Comparison of ENCODE assay signal across 9 cellular contexts in the genomic region with DNA sequence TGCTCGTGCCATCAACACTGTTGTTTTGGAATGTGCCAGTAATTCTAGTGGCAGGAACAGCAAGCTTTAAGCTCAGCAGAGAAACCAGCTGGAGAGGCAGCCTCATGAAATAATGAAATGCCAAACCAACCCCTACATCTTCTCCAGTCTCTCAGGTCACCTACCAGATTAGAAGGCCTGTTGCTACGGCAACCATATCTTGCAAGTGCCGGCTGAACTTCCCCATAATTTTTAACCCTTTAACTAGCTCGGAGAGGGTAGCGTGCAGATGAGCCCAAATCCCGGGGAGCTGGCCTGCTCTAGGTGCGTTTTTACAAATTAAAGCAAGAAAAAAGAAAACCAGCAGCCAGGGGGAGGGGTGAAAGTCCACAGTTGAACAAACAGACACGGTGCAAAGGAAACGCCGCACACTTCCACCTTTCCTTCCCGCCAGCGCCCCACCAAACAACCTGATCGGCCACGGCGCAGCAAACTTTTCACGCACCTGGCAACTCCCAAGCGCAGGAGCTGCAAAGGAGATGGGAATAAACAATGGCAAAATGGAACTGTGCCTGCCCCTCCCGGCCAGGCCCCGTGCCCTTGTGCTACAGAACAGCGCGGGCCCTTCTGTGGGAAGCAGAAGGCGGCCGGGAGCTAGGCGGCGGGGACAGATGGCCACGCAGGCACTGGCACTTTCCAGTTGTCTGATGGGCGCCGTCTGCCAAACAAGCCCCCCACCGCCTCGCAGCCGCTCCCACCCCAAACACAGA. TPM values are rescaled to one million over a fixed set of nuclear protein-coding genes. Genes with fewer than 3 reads are reported as not detected.
DNase-seq lines count a peak whose midpoint lies in the region; ATAC-seq and TF ChIP-seq lines count a peak whose summit lies in the region.
"Had no signal": no experiment of that assay in that cellular context is flagged by ENCODE, and none has a peak within 500 bp of the region (broad histone marks: within the 10 kb centered on the region; RNA-seq: fewer than 3 reads in every experiment).

No MANE protein-coding gene starts in this region.

- no peak overlapping the region for H4K12ac ChIP-seq in trophoblast cell (ENCODE audit: low read depth, low read length)

- H2AK5ac ChIP-seq in trophoblast cell (ENCODE audit: low read length): no peak overlapping the region

- H3K4me2 ChIP-seq in trophoblast cell (ENCODE audit: low read length): no peak overlapping the region

- H3K9ac ChIP-seq in trophoblast cell (ENCODE audit: low read length): no peak overlapping the region

- no peak for TF ChIP-seq POLR2A in NB4 (IDR thresholded peaks at IDR 0.05; ENCODE audit: extremely low read depth, insufficient read length)

- no peak for ATAC-seq in HG03095 (IDR thresholded peaks at IDR 0.05; ENCODE audit: unreplicated experiment)

- H3K27ac ChIP-seq in trophoblast cell (ENCODE audit: low read depth, low read length): no peak overlapping the region

- H3K9me3 ChIP-seq in trophoblast cell (ENCODE audit: insufficient read depth, low read depth, low read length): peaks cover 1% of the 10 kb centered on the region

- H2AFZ ChIP-seq in trophoblast cell (ENCODE audit: insufficient read depth, low read length, poor library complexity): peak overlapping the region; percentile 18

- H3K4me3 ChIP-seq in NB4 (ENCODE audit: low read depth, low read length) (no peak overlapping the region), trophoblast cell (ENCODE audit: low read depth, low read length) (no peak overlapping the region)

- DNase-seq in NCI-H1105 treated with DMSO at 0.1 percent for 48 hours (lab: John Stamatoyannopoulos, UW): peak; percentile 7
- no peak for DNase-seq in NCI-H1105 (lab: John Stamatoyannopoulos, UW)
- peak; percentile 74 for DNase-seq in NB4 (ENCODE audit: low read depth)
- DNase-seq in cerebellar cortex (ENCODE audit: low spot score): peak; percentile 87
- no peak for DNase-seq in trophoblast cell
- no peak for DNase-seq in epidermal melanocyte (ENCODE audit: insufficient read length, low spot score)
- DNase-seq in NCI-H2081 treated with DMSO at 0.1 percent for 48 hours (lab: John Stamatoyannopoulos, UW): no peak
- DNase-seq: 8988T had no signal

- no peak overlapping the region for H4K8ac ChIP-seq in trophoblast cell (ENCODE audit: low read depth, low read length)

- H3K4ac ChIP-seq in trophoblast cell (ENCODE audit: low read depth, low read length): peak overlapping the region; percentile 9

- peaks cover 1% of the 10 kb centered on the region for H3K79me2 ChIP-seq in trophoblast cell (ENCODE audit: control insufficient read depth, insufficient read depth, low read length, poor library complexity)

- H2BK120ac ChIP-seq in trophoblast cell (ENCODE audit: insufficient read depth, low read length, poor library complexity): no peak overlapping the region

- no peak for TF ChIP-seq CTCF in NB4 (IDR thresholded peaks at IDR 0.05; ENCODE audit: low read depth, low read length)

- no CpG with 5 or more reads among the region's 31 CpGs for WGBS in trophoblast cell (ENCODE audit: extremely low coverage, insufficient coverage, insufficient read length)

- peaks cover 18 to 24% of the 10 kb centered on the region in 2 experiments for H3K36me3 ChIP-seq in trophoblast cell (ENCODE audit: control insufficient read depth in 1 of 2, insufficient read depth in 2 of 2, low read length in 2 of 2)

- H2BK5ac ChIP-seq in trophoblast cell (ENCODE audit: low read depth, low read length, poor library complexity): no peak overlapping the region

- no peak overlapping the region for H2BK12ac ChIP-seq in trophoblast cell (ENCODE audit: low read length)

- H4K91ac ChIP-seq in trophoblast cell (ENCODE audit: low read depth, low read length): no peak overlapping the region

- peak overlapping the region; percentile 30 for H3K18ac ChIP-seq in trophoblast cell (ENCODE audit: low read length)

- H3K23ac ChIP-seq in trophoblast cell (ENCODE audit: low read length): no peak overlapping the region

- H3K4me1 ChIP-seq in trophoblast cell (ENCODE audit: control insufficient read depth in 1 of 2, insufficient read depth in 2 of 2, low read length in 2 of 2): peaks cover 35 to 42% of the 10 kb centered on the region in 2 experiments

- H3K79me1 ChIP-seq in trophoblast cell (ENCODE audit: low read length): peaks cover 4% of the 10 kb centered on the region

- H3K14ac ChIP-seq in trophoblast cell (ENCODE audit: low read length): peak overlapping the region; percentile 13

- H3K27me3 ChIP-seq in trophoblast cell (ENCODE audit: insufficient read depth, low read length): no peaks in the 10 kb centered on the region

RNA-seq across cellular contexts. Expression of a gene that starts 50.1 kb away (rescaled TPM):
- polyA plus RNA-seq in trophoblast cell (2013): 137 and 143 TPM in 2 replicates

Comparison
In these comparisons a context has a peak if more than half of its experiments do, and no peak if none do; other contexts are left out.
1. DNase-seq: peak in NCI-H1105 treated with DMSO at 0.1 percent for 48 hours (single experiment), NB4 (single experiment) and cerebellar cortex (single experiment); none in NCI-H1105 (single experiment), trophoblast cell (0 of 2), epidermal melanocyte (single experiment) and NCI-H2081 treated with DMSO at 0.1 percent for 48 hours (single experiment).